In the genomic region with DNA sequence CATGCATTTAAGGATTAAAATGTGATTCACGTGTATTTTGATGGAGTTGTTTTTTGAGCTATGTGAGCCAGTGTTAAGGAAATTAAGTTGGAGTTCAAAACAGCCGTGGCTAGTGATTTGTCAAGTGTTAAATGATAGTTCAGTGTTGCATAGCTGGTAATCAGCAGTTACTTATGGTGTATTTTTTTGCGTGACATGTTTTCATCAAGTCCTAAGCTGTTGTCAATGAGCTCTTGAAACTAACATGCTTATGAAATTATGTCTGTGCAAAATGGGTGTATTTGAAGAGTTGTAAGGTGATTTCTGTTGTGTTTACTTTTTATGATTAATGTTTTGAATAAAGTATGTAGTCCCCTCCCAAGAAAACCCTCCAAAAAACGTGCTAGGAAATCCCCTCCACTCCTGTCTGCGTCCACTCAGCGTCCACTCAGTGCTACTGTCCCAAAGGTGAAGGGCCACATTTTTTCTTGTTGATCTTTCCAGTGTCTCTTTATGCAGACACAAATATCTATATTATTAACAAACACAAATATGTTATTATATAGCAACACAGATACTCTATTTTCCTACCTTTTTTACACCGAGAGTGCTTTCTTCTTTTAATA, we compare ENCODE assay signal across 9 cellular contexts. TPM values are rescaled to one million over a fixed set of nuclear protein-coding genes. Genes with fewer than 3 reads are reported as not detected.
DNase-seq lines count a peak whose midpoint lies in the region; FAIRE-seq and TF ChIP-seq lines count a peak whose summit lies in the region.
"Had no signal": no experiment of that assay in that cellular context is flagged by ENCODE, and none has a peak within 500 bp of the region (broad histone marks: within the 10 kb centered on the region; RNA-seq: fewer than 3 reads in every experiment).

No MANE protein-coding gene starts in this region.

- intact Hi-C loops in esophagus squamous epithelium (cut with DNase I), result loop anchor here (5.0 to 10.0 kb wide), 2 partner anchors 108 to 215 kb away; no protein-coding TSS in a partner anchor

- H3K9me3 ChIP-seq in OCI-LY3 (ENCODE audit: insufficient read depth, low read length), result no peaks in the 10 kb centered on the region
- no peaks in the 10 kb centered on the region for H3K9me3 ChIP-seq in esophagus squamous epithelium
- H3K9me3 ChIP-seq in skeletal muscle satellite cell (replicated peaks; ENCODE audit: low read length), result no peaks in the 10 kb centered on the region
- H3K9me3 ChIP-seq: pancreas had no signal

- H3K79me2 ChIP-seq in OCI-LY3 (ENCODE audit: low read length), result peaks cover 98% of the 10 kb centered on the region

- TF ChIP-seq CTCF in GM12865 (IDR thresholded peaks at IDR 0.05; ENCODE audit: insufficient read depth, low read depth, low read length, missing control alignments) (no peak), OCI-LY3 (IDR thresholded peaks at IDR 0.05; ENCODE audit: low read depth, low read length) (no peak), esophagus squamous epithelium (IDR thresholded peaks at IDR 0.05) (no peak)

- H3K9ac ChIP-seq in OCI-LY3 (ENCODE audit: low read length), result peak overlapping the region; percentile 17
- peak overlapping the region; percentile 83 for H3K9ac ChIP-seq in skeletal muscle satellite cell (ENCODE audit: low read depth, low read length)

- DNase-seq in GM12865 (ENCODE audit: low read depth) (no peak), esophagus squamous epithelium (lab: John Stamatoyannopoulos, UW) (no peak), urothelium cell line (ENCODE audit: low spot score) (no peak)
- no peak for DNase-seq in activated CD4-positive, alpha-beta T cell treated with anti-CD3 and anti-CD28 coated beads, Interleukin-2, amount 50 U/mL, for 48 hours
- DNase-seq in activated CD8-positive, alpha-beta memory T cell treated with anti-CD3 and anti-CD28 coated beads, Interleukin-2, amount 50 U/mL, for 4 hours, result no peak
- DNase-seq: NCI-H2107 had no signal

- peak overlapping the region; percentile 74 for H3K4me2 ChIP-seq in OCI-LY3 (ENCODE audit: low read length)
- peak overlapping the region; percentile 82 for H3K4me2 ChIP-seq in skeletal muscle satellite cell (ENCODE audit: low read length)

- H3K27me3 ChIP-seq in OCI-LY3 (ENCODE audit: low read depth, low read length), result no peaks in the 10 kb centered on the region
- no peaks in the 10 kb centered on the region for H3K27me3 ChIP-seq in esophagus squamous epithelium
- no peaks in the 10 kb centered on the region for H3K27me3 ChIP-seq in skeletal muscle satellite cell (ENCODE audit: control insufficient read depth, insufficient read depth, low read length)
- H3K27me3 ChIP-seq: pancreas had no signal

- peaks cover 12% of the 10 kb centered on the region for H3K36me3 ChIP-seq in OCI-LY3 (replicated peaks; ENCODE audit: low read depth, low read length)
- peaks cover 0 to 11% (median 0%) of the 10 kb centered on the region in 3 donors for H3K36me3 ChIP-seq in esophagus squamous epithelium
- H3K36me3 ChIP-seq in skeletal muscle satellite cell (ENCODE audit: insufficient read depth, low read length), result peaks cover 11% of the 10 kb centered on the region
- H3K36me3 ChIP-seq: pancreas had no signal

- H3K4me3 ChIP-seq in GM12865 (ENCODE audit: low read depth, low read length), result peak overlapping the region; percentile 54
- H3K4me3 ChIP-seq in OCI-LY3 (ENCODE audit: low read length), result peak overlapping the region; percentile 52
- H3K4me3 ChIP-seq in esophagus squamous epithelium, result peak overlapping the region in 1 of 4 donors; percentile 21
- H3K4me3 ChIP-seq in skeletal muscle satellite cell (ENCODE audit: low read length), result peak overlapping the region; percentile 57
- H3K4me3 ChIP-seq: pancreas had no signal

- TF ChIP-seq POLR2A in esophagus squamous epithelium (IDR thresholded peaks at IDR 0.05), result no peak

- FAIRE-seq in urothelium cell line (lab: Jason Lieb, UNC), result no peak

- peaks cover 87% of the 10 kb centered on the region for H4K20me1 ChIP-seq in OCI-LY3 (ENCODE audit: insufficient read depth, low read length)

- WGBS in esophagus squamous epithelium, 2 donors, result 20 to 21% methylated on average over 7 of the region's 7 CpGs

- no peak overlapping the region for H2AFZ ChIP-seq in OCI-LY3 (ENCODE audit: low read depth, low read length)

- H3K27ac ChIP-seq in OCI-LY3 (ENCODE audit: low read length), result peak overlapping the region; percentile 28
- peak overlapping the region; percentile 47 to 90 (median 74) for H3K27ac ChIP-seq in esophagus squamous epithelium

- H3K4me1 ChIP-seq in OCI-LY3 (ENCODE audit: low read length) (peaks cover 67% of the 10 kb centered on the region), esophagus squamous epithelium (peaks cover 30 to 88% (median 40%) of the 10 kb centered on the region in 3 donors), skeletal muscle satellite cell (ENCODE audit: control insufficient read depth, insufficient read depth, low read length) (peaks cover 60% of the 10 kb centered on the region)

RNA-seq across cellular contexts. Expression of a gene that starts 30.0 kb away (rescaled TPM):
- 10 to 100 TPM; 44.7 to 71.5 (median 56.0) TPM for total RNA-seq in esophagus squamous epithelium
- total RNA-seq in skeletal muscle satellite cell (2012; rRNA removed), result 60.8 and 68.1 TPM in 2 replicates
